Comparison of ENCODE assay signal across 14 cellular contexts in the genomic region with DNA sequence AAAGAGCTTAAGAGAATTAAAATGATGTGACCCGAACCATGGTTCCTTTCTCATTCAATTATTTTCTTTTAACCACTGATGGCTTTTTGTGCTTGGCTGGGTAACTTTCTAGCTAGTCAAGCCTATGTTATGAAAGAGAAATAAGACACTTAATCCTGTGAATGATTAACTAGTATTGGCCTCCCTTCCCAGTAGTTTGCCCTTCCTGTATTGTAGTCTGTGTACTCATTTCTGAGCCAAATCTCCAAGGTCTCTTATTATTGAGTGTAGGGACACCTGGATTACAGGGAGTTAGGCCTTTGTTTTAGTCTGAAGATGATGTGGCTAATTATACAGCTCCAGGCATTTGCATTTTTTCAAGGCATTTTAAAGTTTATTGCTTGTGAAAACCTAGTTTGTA.
DNase-seq lines count a peak whose midpoint lies in the region; ATAC-seq and TF ChIP-seq lines count a peak whose summit lies in the region.
"Had no signal": no experiment of that assay in that cellular context is flagged by ENCODE, and none has a peak within 500 bp of the region (broad histone marks: within the 10 kb centered on the region; RNA-seq: fewer than 3 reads in every experiment).

No MANE protein-coding gene starts in this region.

- peak overlapping the region; percentile 95 to 100 (median 99) for H3K27ac Mint-ChIP-seq in nephron
- no peak overlapping the region for H3K27ac Mint-ChIP-seq in nephron progenitor cell
- no peak overlapping the region for H3K27ac Mint-ChIP-seq in naive thymus-derived CD4-positive, alpha-beta T cell

- H3K36me3 Mint-ChIP-seq in nephron (ENCODE audit: low read depth) (no peaks in the 10 kb centered on the region), nephron progenitor cell (ENCODE audit: low read depth) (peaks cover 5% of the 10 kb centered on the region)
- peaks cover 4 to 23% (median 8%) of the 10 kb centered on the region in 5 donors for H3K36me3 Mint-ChIP-seq in naive thymus-derived CD4-positive, alpha-beta T cell

- peak; percentile 93 for DNase-seq in LNCaP clone FGC (ENCODE audit: low read depth)
- peak; percentile 26 for DNase-seq in epithelial cell of prostate (ENCODE audit: low read depth, low spot score)
- no peak for DNase-seq in nephron progenitor cell
- DNase-seq in SHP77 treated with DMSO at 0.1 percent for 48 hours (lab: John Stamatoyannopoulos, UW) = no peak
- no peak for DNase-seq in tibial artery
- DNase-seq in naive thymus-derived CD4-positive, alpha-beta T cell = no peak
- DNase-seq: activated naive CD4-positive, alpha-beta T cell; effector CD4-positive, alpha-beta T cell; NCI-H187; psoas muscle had no signal

- intact Hi-C loops in tibial artery (cut with DNase I; ENCODE audit: low total_unique reads) = no loop called here
- intact Hi-C loops in naive thymus-derived CD4-positive, alpha-beta T cell (cut with micrococcal nuclease) = no loop called here

- POLR2A ChIA-PET in naive thymus-derived CD4-positive, alpha-beta T cell (lab: Charles Lee) = no interaction called here

- CTCF ChIA-PET in naive thymus-derived CD4-positive, alpha-beta T cell (lab: Charles Lee) = no interaction called here

- H3K4me3 ChIP-seq in LNCaP clone FGC (ENCODE audit: low read depth, low read length) = no peak overlapping the region
- no peak overlapping the region for H3K4me3 ChIP-seq in tibial artery
- no peak overlapping the region for H3K4me3 ChIP-seq in naive thymus-derived CD4-positive, alpha-beta T cell (ENCODE audit: low read length)
- H3K4me3 ChIP-seq: psoas muscle had no signal

- H3K4me3 Mint-ChIP-seq in nephron (no peak overlapping the region), nephron progenitor cell (no peak overlapping the region)
- no peak overlapping the region for H3K4me3 Mint-ChIP-seq in naive thymus-derived CD4-positive, alpha-beta T cell

- no peaks in the 10 kb centered on the region for H3K36me3 ChIP-seq in tibial artery
- H3K36me3 ChIP-seq in naive thymus-derived CD4-positive, alpha-beta T cell (ENCODE audit: control insufficient read depth in 2 of 3, insufficient read depth in 3 of 3, low read length in 3 of 3) = no peaks in the 10 kb centered on the region

- H3K4me1 Mint-ChIP-seq in nephron (peaks cover 72% of the 10 kb centered on the region), nephron progenitor cell (peaks cover 50% of the 10 kb centered on the region)
- no peaks in the 10 kb centered on the region for H3K4me1 Mint-ChIP-seq in naive thymus-derived CD4-positive, alpha-beta T cell

- H3K27me3 Mint-ChIP-seq in nephron (ENCODE audit: low read depth) (no peaks in the 10 kb centered on the region), nephron progenitor cell (ENCODE audit: low read depth, poor library complexity) (no peaks in the 10 kb centered on the region)
- H3K27me3 Mint-ChIP-seq in naive thymus-derived CD4-positive, alpha-beta T cell = peaks cover 0 to 3% (median 0%) of the 10 kb centered on the region in 5 donors

- H3K27ac ChIP-seq in epithelial cell of prostate (peak overlapping the region; percentile 75), tibial artery (no peak overlapping the region)
- H3K27ac ChIP-seq in naive thymus-derived CD4-positive, alpha-beta T cell (ENCODE audit: low read depth, low read length) = no peak overlapping the region
- H3K27ac ChIP-seq: C4-2B, psoas muscle had no signal

- ATAC-seq in GM18907 (IDR thresholded peaks at IDR 0.05; ENCODE audit: unreplicated experiment) = peak; percentile 67
- ATAC-seq in naive thymus-derived CD4-positive, alpha-beta T cell = no peak
- ATAC-seq: activated CD4-positive, CD25-positive, alpha-beta regulatory T cell treated with anti-CD3 and anti-CD28 coated beads, Interleukin-2, amount 50 U/mL, for 24 hours had no signal

- H3K27me3 ChIP-seq in tibial artery = no peaks in the 10 kb centered on the region
- H3K27me3 ChIP-seq in naive thymus-derived CD4-positive, alpha-beta T cell (ENCODE audit: control insufficient read depth in 2 of 2, insufficient read depth in 2 of 2, low read length in 2 of 2) = no peaks in the 10 kb centered on the region

- no peaks in the 10 kb centered on the region for H3K9me3 ChIP-seq in tibial artery
- H3K9me3 ChIP-seq in naive thymus-derived CD4-positive, alpha-beta T cell (ENCODE audit: control insufficient read depth in 2 of 3, low read length in 3 of 3) = no peaks in the 10 kb centered on the region
- H3K9me3 ChIP-seq: psoas muscle had no signal

- no peak for TF ChIP-seq CTCF in LNCaP clone FGC (IDR thresholded peaks at IDR 0.05; ENCODE audit: control insufficient read depth, extremely low read depth, insufficient read depth)
- no peak for TF ChIP-seq CTCF in nephron (IDR thresholded peaks at IDR 0.05; ENCODE audit: unreplicated experiment in 3 of 3)
- no peak for TF ChIP-seq CTCF in nephron progenitor cell (IDR thresholded peaks at IDR 0.05)
- no peak for TF ChIP-seq CTCF in tibial artery (IDR thresholded peaks at IDR 0.05)

- H3K9me3 Mint-ChIP-seq in nephron = no peaks in the 10 kb centered on the region
- no peaks in the 10 kb centered on the region for H3K9me3 Mint-ChIP-seq in nephron progenitor cell
- H3K9me3 Mint-ChIP-seq in naive thymus-derived CD4-positive, alpha-beta T cell = peaks cover 0 to 8% (median 0%) of the 10 kb centered on the region in 11 donors

- H3K4me1 ChIP-seq in tibial artery = peaks cover 0 to 26% (median 18%) of the 10 kb centered on the region in 4 donors
- H3K4me1 ChIP-seq in naive thymus-derived CD4-positive, alpha-beta T cell (ENCODE audit: control insufficient read depth in 2 of 2, insufficient read depth in 2 of 2, low read length in 2 of 2) = no peaks in the 10 kb centered on the region

Comparison
In these comparisons a context has a peak if more than half of its experiments do, and no peak if none do; other contexts are left out.
1. DNase-seq: peak in LNCaP clone FGC (single experiment) and epithelial cell of prostate (single experiment); none in nephron progenitor cell (single experiment), SHP77 treated with DMSO at 0.1 percent for 48 hours (single experiment), tibial artery (0 of 2) and naive thymus-derived CD4-positive, alpha-beta T cell (0 of 9).
2. H3K27ac Mint-ChIP-seq: peak in nephron (3 of 3); none in nephron progenitor cell (single experiment) and naive thymus-derived CD4-positive, alpha-beta T cell (0 of 9).